In the genomic region with DNA sequence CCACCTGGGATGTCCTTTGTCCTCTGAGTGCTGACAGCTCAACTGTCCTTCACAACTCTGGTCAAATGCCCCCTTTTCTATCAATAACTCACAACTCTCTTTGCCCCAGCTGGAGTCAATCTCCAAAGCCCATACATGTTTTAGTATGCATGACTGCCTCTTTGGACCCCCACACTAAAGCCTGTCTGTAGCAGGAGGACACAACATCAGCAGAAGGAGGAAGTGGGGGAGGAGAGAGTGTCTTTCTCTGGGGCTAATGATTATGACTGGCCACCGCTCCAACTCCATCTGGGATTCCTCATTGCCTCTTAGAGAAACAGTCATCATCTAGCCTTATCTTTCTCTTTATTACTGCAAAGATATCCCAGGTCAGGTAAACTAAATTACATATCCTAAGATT, we compare ENCODE assay signal across 13 cellular contexts.
"Had no signal": no experiment of that assay in that cellular context is flagged by ENCODE, and none has a peak within 500 bp of the region (broad histone marks: within the 10 kb centered on the region; RNA-seq: fewer than 3 reads in every experiment).

No MANE protein-coding gene starts in this region.

- H3K36me3 ChIP-seq: heart left ventricle, right atrium auricular region had no signal

- DNase-seq: effector memory CD4-positive, alpha-beta T cell; heart left ventricle; hippocampal formation; left colon; naive thymus-derived CD4-positive, alpha-beta T cell; nephron progenitor cell; posterior cingulate gyrus; small intestine; stimulated activated CD4-positive, alpha-beta T cell treated with anti-CD3 and anti-CD28 coated beads, Interleukin-12 subunit alpha, Interleukin-12 subunit beta, amount 100 ng/mL, for 4 hours; stimulated activated naive CD4-positive, alpha-beta T cell treated with Interleukin-2 at 50 U/mL for 16 hours; trophoblast cell had no signal

- H3K9me3 ChIP-seq: heart left ventricle, right atrium auricular region had no signal

- H3K27me3 ChIP-seq: heart left ventricle, right atrium auricular region had no signal

- H3K27ac ChIP-seq: heart left ventricle, right atrium auricular region had no signal

- H3K4me3 ChIP-seq: heart left ventricle, right atrium auricular region had no signal

- ATAC-seq: esophagus mucosa; heart left ventricle; left colon; naive thymus-derived CD4-positive, alpha-beta T cell had no signal
